ENCODE assay signal across 8 cellular contexts in the genomic region with DNA sequence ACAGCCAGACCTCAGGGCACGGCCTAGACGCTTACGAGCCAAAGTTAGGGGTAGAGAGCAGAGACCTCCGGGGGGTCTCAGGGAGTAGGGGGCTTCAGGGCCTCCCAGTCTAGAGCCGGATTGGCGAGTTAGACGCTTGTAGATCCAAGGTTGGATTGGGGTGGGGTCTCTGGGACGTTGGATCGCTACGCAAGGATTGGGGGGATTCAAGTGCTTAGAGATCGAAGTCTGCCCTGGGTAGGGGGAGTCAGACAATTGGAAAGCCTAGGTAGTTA. TPM values are rescaled to one million over a fixed set of nuclear protein-coding genes. Genes with fewer than 3 reads are reported as not detected.
DNase-seq lines count a peak whose midpoint lies in the region; ATAC-seq and TF ChIP-seq lines count a peak whose summit lies in the region.

No MANE protein-coding gene starts in this region.

- peaks cover 54% of the 10 kb centered on the region for H3K79me2 ChIP-seq in Loucy (ENCODE audit: insufficient read depth, low read length)

- 1% methylated on average over 11 of the region's 11 CpGs for WGBS in body of pancreas, 2 donors
- 0 to 1% methylated on average over 4 to 11 of the region's 11 CpGs for WGBS in upper lobe of left lung, 2 donors

- peak overlapping the region; percentile 95 for H3K4me2 ChIP-seq in Loucy (ENCODE audit: low read depth, low read length, poor library complexity, severe bottlenecking)

- TF ChIP-seq POLR2A in body of pancreas (IDR thresholded peaks at IDR 0.05): no peak
- no peak for TF ChIP-seq POLR2A in upper lobe of left lung (IDR thresholded peaks at IDR 0.05)

- intact Hi-C loops in body of pancreas (cut with DNase I): no loop called here
- intact Hi-C loops in sciatic nerve (cut with DNase I): loop anchor here (5.0 to 10.0 kb wide), 2 partner anchors 201 to 417 kb away; a partner anchor contains a TSS

- H4K20me1 ChIP-seq in Loucy (ENCODE audit: insufficient read depth, low read length, poor library complexity, severe bottlenecking): peaks cover 48% of the 10 kb centered on the region

- H3K27me3 ChIP-seq in BE2C (no peaks in the 10 kb centered on the region), Loucy (ENCODE audit: insufficient read depth, low read length, poor library complexity, severe bottlenecking) (no peaks in the 10 kb centered on the region), body of pancreas (no peaks in the 10 kb centered on the region), upper lobe of left lung (no peaks in the 10 kb centered on the region)

- H3K27ac ChIP-seq in body of pancreas: peak overlapping the region; percentile 87 to 96 (median 94)
- peak overlapping the region; percentile 89 to 93 (median 92) for H3K27ac ChIP-seq in upper lobe of left lung

- H3K4me1 ChIP-seq in BE2C (peaks cover 5% of the 10 kb centered on the region), Loucy (ENCODE audit: insufficient read depth, low read length, poor library complexity, severe bottlenecking) (peaks cover 39% of the 10 kb centered on the region), body of pancreas (peaks cover 41% of the 10 kb centered on the region), upper lobe of left lung (peaks cover 30 to 48% (median 37%) of the 10 kb centered on the region in 4 donors)

- H3K36me3 ChIP-seq in BE2C (no peaks in the 10 kb centered on the region), Loucy (ENCODE audit: insufficient read depth, low read length) (no peaks in the 10 kb centered on the region), body of pancreas (replicated peaks in 1 of 2; ENCODE audit: insufficient read depth in 1 of 2, low read depth in 2 of 2) (no peaks in the 10 kb centered on the region), upper lobe of left lung (peaks cover 0 to 3% (median 0%) of the 10 kb centered on the region in 4 donors)

- H3K4me3 ChIP-seq in BE2C (ENCODE audit: low read depth, low read length): peak overlapping the region; percentile 98
- H3K4me3 ChIP-seq in Loucy (ENCODE audit: low read length, poor library complexity, severe bottlenecking): peak overlapping the region; percentile 91
- peak overlapping the region; percentile 43 to 93 for H3K4me3 ChIP-seq in body of pancreas
- peak overlapping the region; percentile 81 to 99 (median 96) for H3K4me3 ChIP-seq in upper lobe of left lung

- H2AFZ ChIP-seq in Loucy (ENCODE audit: low read length): peak overlapping the region; percentile 47; the same call in 1 of the 2 replicates

- no peaks in the 10 kb centered on the region for H3K9me3 ChIP-seq in BE2C
- H3K9me3 ChIP-seq in Loucy (ENCODE audit: insufficient read depth, low read depth, low read length): no peaks in the 10 kb centered on the region
- no peaks in the 10 kb centered on the region for H3K9me3 ChIP-seq in body of pancreas
- H3K9me3 ChIP-seq in upper lobe of left lung: no peaks in the 10 kb centered on the region

- ATAC-seq in body of pancreas: no peak
- no peak for ATAC-seq in upper lobe of left lung (ENCODE audit: low FRiP score in 2 of 2)
- ATAC-seq in sciatic nerve: no peak

- no peak for DNase-seq in BE2C
- DNase-seq in body of pancreas: no peak
- peak; percentile 84 for DNase-seq in medulla oblongata (ENCODE audit: extremely low spot score)
- no peak for DNase-seq in upper lobe of left lung
- DNase-seq in SHP77 (lab: John Stamatoyannopoulos, UW): no peak
- no peak for DNase-seq in NCI-H2196 treated with DMSO at 0.1 percent for 48 hours (lab: John Stamatoyannopoulos, UW; ENCODE audit: unreplicated experiment)
- DNase-seq in sciatic nerve (ENCODE audit: low spot score): no peak

- H3K9me2 ChIP-seq in Loucy (replicated peaks; ENCODE audit: low read depth, low read length): no peaks in the 10 kb centered on the region

- peak overlapping the region; percentile 91 for H3K9ac ChIP-seq in Loucy (ENCODE audit: low read depth, low read length, poor library complexity, severe bottlenecking)

- TF ChIP-seq EP300 in upper lobe of left lung (IDR thresholded peaks at IDR 0.05): no peak

- TF ChIP-seq CTCF in BE2C (IDR thresholded peaks at IDR 0.05; ENCODE audit: low read depth, low read length): no peak
- no peak for TF ChIP-seq CTCF in Loucy (conservative IDR thresholded peaks at IDR 0.05; ENCODE audit: low read length)
- TF ChIP-seq CTCF in body of pancreas (IDR thresholded peaks at IDR 0.05): no peak
- TF ChIP-seq CTCF in upper lobe of left lung (IDR thresholded peaks at IDR 0.05): no peak

- no peaks in the 10 kb centered on the region for H3F3A ChIP-seq in Loucy (ENCODE audit: low read depth)

RNA-seq across cellular contexts. Expression of a gene that starts 0.4 kb away (rescaled TPM):
- 83.5 TPM for polyA plus RNA-seq in BE2C (2012; ENCODE audit: insufficient read depth, insufficient read length, low read depth)
- total RNA-seq in body of pancreas: 10 to 100 TPM; 55.0 to 69.5 TPM
- total RNA-seq in upper lobe of left lung: 100 to 1,000 TPM in 1 of 6 donors, 10 to 100 TPM in 5; 42.1 to 469 (median 64.7) TPM
- 78.7 TPM for total RNA-seq in sciatic nerve

RNA-seq across cellular contexts. Expression of a gene that starts 41.1 kb away (rescaled TPM):
- polyA plus RNA-seq in BE2C (2012; ENCODE audit: insufficient read depth, insufficient read length, low read depth): 0.82 TPM
- 10 to 100 TPM; 31.4 to 38.2 TPM for total RNA-seq in body of pancreas
- total RNA-seq in upper lobe of left lung: 100 to 1,000 TPM in 1 of 6 donors, 10 to 100 TPM in 5; 19.4 to 198 (median 50.9) TPM
- total RNA-seq in sciatic nerve: 47.5 TPM
